In the genomic region with DNA sequence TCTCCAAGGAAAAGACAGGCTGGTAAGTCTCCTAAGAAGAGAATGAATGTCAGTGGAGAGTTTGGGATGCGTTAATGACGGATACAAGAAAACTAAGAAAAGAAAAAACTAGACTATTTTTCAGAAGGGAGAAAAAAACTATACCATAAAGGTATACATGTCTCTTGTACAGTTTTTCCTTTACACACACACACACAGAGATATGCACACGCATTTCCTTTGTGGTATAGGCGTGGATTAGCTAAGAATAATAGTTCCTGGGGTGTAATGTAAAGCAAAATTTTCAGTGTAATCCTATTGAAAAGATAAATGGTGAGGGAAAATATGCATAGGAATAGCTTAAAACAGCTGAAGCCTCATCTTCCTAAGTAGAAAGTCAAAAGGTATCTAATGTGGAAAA, we compare ENCODE assay signal across 1 cellular context.
TF ChIP-seq lines count a peak whose summit lies in the region.

No MANE protein-coding gene starts in this region.

TF ChIP-seq in HepG2, 621 proteins besides CTCF, POLR2A, EP300 and RAD21:
- no peak for TF ChIP-seq FLYWCH1 (CRISPR knock-in tag; IDR thresholded peaks at IDR 0.05)
- no peak for TF ChIP-seq ZFP91 (CRISPR knock-in tag; IDR thresholded peaks at IDR 0.05; ENCODE audit: borderline replicate concordance)
- no peak for TF ChIP-seq ZNF776 (CRISPR knock-in tag; IDR thresholded peaks at IDR 0.05)
- no peak for TF ChIP-seq ZNF878 (CRISPR knock-in tag; IDR thresholded peaks at IDR 0.05)
- no peak for TF ChIP-seq DR1 (CRISPR knock-in tag; IDR thresholded peaks at IDR 0.05)
- no peak for TF ChIP-seq AFF4 (CRISPR knock-in tag; IDR thresholded peaks at IDR 0.05)
- no peak for TF ChIP-seq CERS6 (CRISPR knock-in tag; IDR thresholded peaks at IDR 0.05)
- no peak for TF ChIP-seq TRIM24 (CRISPR knock-in tag; IDR thresholded peaks at IDR 0.05)
- TF ChIP-seq, protein P1, sequence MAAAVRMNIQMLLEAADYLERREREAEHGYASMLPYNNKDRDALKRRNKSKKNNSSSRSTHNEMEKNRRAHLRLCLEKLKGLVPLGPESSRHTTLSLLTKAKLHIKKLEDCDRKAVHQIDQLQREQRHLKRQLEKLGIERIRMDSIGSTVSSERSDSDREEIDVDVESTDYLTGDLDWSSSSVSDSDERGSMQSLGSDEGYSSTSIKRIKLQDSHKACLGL (CRISPR knock-in tag; IDR thresholded peaks at IDR 0.05) = no peak
- no peak for TF ChIP-seq GMEB1 (CRISPR knock-in tag; IDR thresholded peaks at IDR 0.05; ENCODE audit: borderline replicate concordance)
- no peak for TF ChIP-seq SRY (CRISPR knock-in tag; IDR thresholded peaks at IDR 0.05)
- TF ChIP-seq SUZ12 (IDR thresholded peaks at IDR 0.05; ENCODE audit: low read depth, low read length) = no peak
- TF ChIP-seq YEATS2 (CRISPR knock-in tag; IDR thresholded peaks at IDR 0.05; ENCODE audit: borderline replicate concordance) = no peak
- TF ChIP-seq RFXANK (CRISPR knock-in tag; IDR thresholded peaks at IDR 0.05) = no peak
- TF ChIP-seq ZNF251 (CRISPR knock-in tag; IDR thresholded peaks at IDR 0.05) = no peak
